Comparison of ENCODE assay signal across 8 cellular contexts in genomic region chr15:22979069-22979698, GRCh38. TPM values are rescaled to one million over a fixed set of nuclear protein-coding genes. Genes with fewer than 3 reads are reported as not detected.
DNase-seq lines count a peak whose midpoint lies in the region; TF ChIP-seq lines count a peak whose summit lies in the region.

No MANE protein-coding gene starts in this region.

- H3K36me3 ChIP-seq in GM23248 (ENCODE audit: low read depth) (no peaks in the 10 kb centered on the region), mucosa of rectum (ENCODE audit: control insufficient read depth in 2 of 2, insufficient read depth in 2 of 2, low read length in 2 of 2) (no peaks in the 10 kb centered on the region), thymus (ENCODE audit: control insufficient read depth, insufficient read depth) (no peaks in the 10 kb centered on the region)

- H3K79me2 ChIP-seq in GM23248 (ENCODE audit: insufficient read depth), result peaks cover 56% of the 10 kb centered on the region

- in situ Hi-C loops in GM23248 (cut with MboI), result no loop called here

- peaks cover 7% of the 10 kb centered on the region for H3K4me1 ChIP-seq in GM23248 (ENCODE audit: insufficient read depth)
- peaks cover 9 to 11% of the 10 kb centered on the region in 2 donors for H3K4me1 ChIP-seq in mucosa of rectum (ENCODE audit: control insufficient read depth in 2 of 2, insufficient read depth in 2 of 2, low read length in 2 of 2)
- H3K4me1 ChIP-seq in thymus (ENCODE audit: control insufficient read depth, insufficient read depth, low read length), result peaks cover 2% of the 10 kb centered on the region

- peak overlapping the region; percentile 79 for H3K4me3 ChIP-seq in GM12864 (ENCODE audit: low read depth, low read length)
- H3K4me3 ChIP-seq in GM23248, result peak overlapping the region; percentile 82
- peak overlapping the region; percentile 95 for H3K4me3 ChIP-seq in epithelial cell of esophagus (ENCODE audit: low read length)
- H3K4me3 ChIP-seq in mucosa of rectum (ENCODE audit: low read length in 2 of 2), result peak overlapping the region; percentile 78 to 96
- H3K4me3 ChIP-seq in thymus (ENCODE audit: low read length), result peak overlapping the region; percentile 47

- no peak for TF ChIP-seq CTCF in GM12864 (IDR thresholded peaks at IDR 0.05; ENCODE audit: low read depth, low read length, missing control alignments)
- no peak for TF ChIP-seq CTCF in epithelial cell of esophagus (IDR thresholded peaks at IDR 0.05; ENCODE audit: insufficient read depth, low read depth, low read length, missing control alignments)

- H3F3A ChIP-seq in GM23248 (ENCODE audit: insufficient read depth), result no peaks in the 10 kb centered on the region

- peak overlapping the region; percentile 63 for H3K27ac ChIP-seq in GM23248
- H3K27ac ChIP-seq in mucosa of rectum (ENCODE audit: low read depth in 2 of 2, low read length in 2 of 2), result peak overlapping the region; percentile 86 to 92
- H3K27ac ChIP-seq in thymus (ENCODE audit: low read depth), result no peak overlapping the region

- peak overlapping the region; percentile 78 for H3K4me2 ChIP-seq in GM23248 (ENCODE audit: unreplicated experiment)

- peak overlapping the region; percentile 68 for H2AFZ ChIP-seq in GM23248

- no peaks in the 10 kb centered on the region for H3K9me2 ChIP-seq in GM23248 (ENCODE audit: insufficient read depth)

- no peaks in the 10 kb centered on the region for H3K27me3 ChIP-seq in GM23248 (replicated peaks; ENCODE audit: insufficient read depth)
- H3K27me3 ChIP-seq in mucosa of rectum (ENCODE audit: control insufficient read depth in 2 of 2, insufficient read depth in 2 of 2, low read length in 2 of 2), result no peaks in the 10 kb centered on the region
- peaks cover 29% of the 10 kb centered on the region for H3K27me3 ChIP-seq in thymus (ENCODE audit: control insufficient read depth, insufficient read depth)

- H3K9ac ChIP-seq in GM23248, result peak overlapping the region; percentile 85
- H3K9ac ChIP-seq in mucosa of rectum (ENCODE audit: low read depth in 1 of 2, low read length in 2 of 2), result peak overlapping the region; percentile 66 to 79

- WGBS in GM23248 (ENCODE audit: low coverage in 1 of 2, low lambda C conversion rate in 2 of 2, missing lambda C conversion rate in 2 of 2), 2 experiments, result 2 to 3% methylated on average over 50 to 51 of the region's 54 CpGs
- under 1% methylated on average over 54 of the region's 54 CpGs for WGBS in thymus

- peaks cover 13% of the 10 kb centered on the region; the same call in 1 of the 2 replicates for H4K20me1 ChIP-seq in GM23248 (ENCODE audit: insufficient read depth)

- DNase-seq in GM12864 (ENCODE audit: low read depth) (no peak), GM23248 (peak; percentile 75), LoVo (ENCODE audit: low spot score) (peak; percentile 71), epithelial cell of esophagus (ENCODE audit: low read depth) (peak; percentile 73), COR-L47 (lab: John Stamatoyannopoulos, UW) (no peak)
- DNase-seq in activated CD4-positive, alpha-beta T cell treated with anti-CD3 and anti-CD28 coated beads, Interleukin-2, amount 50 U/mL, for 48 hours, result peak; percentile 53 to 65

- H3K9me3 ChIP-seq in GM23248 (ENCODE audit: low read depth) (no peaks in the 10 kb centered on the region), mucosa of rectum (ENCODE audit: control insufficient read depth in 2 of 2, low read length in 2 of 2) (no peaks in the 10 kb centered on the region), thymus (ENCODE audit: control insufficient read depth) (no peaks in the 10 kb centered on the region)

RNA-seq across cellular contexts. Expression of gene CYFIP1, which starts 1.0 kb away (rescaled TPM):
- total RNA-seq in GM23248 (2014; rRNA removed; shearing (Covaris generic)), result 122 and 129 TPM in 2 replicates
- 80.5 and 83.3 TPM in 2 replicates for polyA plus RNA-seq in GM23248 (2016; fragmentation: Nextera tagmentation; extraction: Ambion mirVana)
- 23.3 TPM for polyA plus RNA-seq in thymus

Comparison
In these comparisons a context has a peak if more than half of its experiments do, and no peak if none do; other contexts are left out.
1. DNase-seq: peak in GM23248 (single experiment), LoVo (single experiment), activated CD4-positive, alpha-beta T cell treated with anti-CD3 and anti-CD28 coated beads, Interleukin-2, amount 50 U/mL, for 48 hours (2 of 2) and epithelial cell of esophagus (single experiment); none in GM12864 (single experiment) and COR-L47 (single experiment).
2. Peak in every context shown above with its lines, with median percentiles within 50 percentile points of each other: H3K4me3 ChIP-seq.